ENCODE assay signal across 10 cellular contexts in genomic region chr2:5696741-5697521, GRCh38. TPM values are rescaled to one million over a fixed set of nuclear protein-coding genes. Genes with fewer than 3 reads are reported as not detected.
DNase-seq lines count a peak whose midpoint lies in the region; ATAC-seq, FAIRE-seq and TF ChIP-seq lines count a peak whose summit lies in the region.
"Had no signal": no experiment of that assay in that cellular context is flagged by ENCODE, and none has a peak within 500 bp of the region (broad histone marks: within the 10 kb centered on the region; RNA-seq: fewer than 3 reads in every experiment).

No MANE protein-coding gene starts in this region.

- DNase-seq in BJ (ENCODE audit: low read depth) (no peak), chondrocyte (ENCODE audit: low spot score) (no peak), putamen (ENCODE audit: low spot score) (no peak), RCC 7860 (ENCODE audit: low spot score) (no peak), NCI-H226 (no peak)
- DNase-seq: SW 1271 had no signal

- CTCF ChIA-PET in BJ (lab: Yijun Ruan, JAX) = no interaction called here

- H3K27ac ChIP-seq in KMS-11 (peak overlapping the region; percentile 93), muscle layer of colon (ENCODE audit: low read depth, low read length) (peak overlapping the region; percentile 79)

- H3K4me1 ChIP-seq in KMS-11 (ENCODE audit: low read depth, poor library complexity, severe bottlenecking) = no peaks in the 10 kb centered on the region
- no peaks in the 10 kb centered on the region for H3K4me1 ChIP-seq in muscle layer of colon (ENCODE audit: insufficient read depth, low read length)

- no peaks in the 10 kb centered on the region for H4K20me1 ChIP-seq in KMS-11 (ENCODE audit: insufficient read depth)

- H3K36me3 Mint-ChIP-seq in chondrocyte (ENCODE audit: low read depth) = peaks cover 5% of the 10 kb centered on the region

- ATAC-seq in GM18861 (IDR thresholded peaks at IDR 0.05; ENCODE audit: unreplicated experiment) = no peak

- POLR2A ChIA-PET in BJ (lab: Charles Lee) = interaction anchor here (0.6 kb wide), 1 partner anchor 9 kb away, joined by 5 read pairs; no protein-coding TSS in a partner anchor

- no peaks in the 10 kb centered on the region for H3K27me3 Mint-ChIP-seq in chondrocyte (ENCODE audit: low read depth)

- no peaks in the 10 kb centered on the region for H3K9me3 ChIP-seq in muscle layer of colon (ENCODE audit: low read length)

- no peaks in the 10 kb centered on the region; the same call in 1 of the 2 replicates for H3K79me2 ChIP-seq in KMS-11 (ENCODE audit: insufficient read depth, low read depth)

- H3K4me1 Mint-ChIP-seq in chondrocyte (ENCODE audit: low read depth) = peaks cover 42% of the 10 kb centered on the region

- TF ChIP-seq CTCF in BJ (IDR thresholded peaks at IDR 0.05; ENCODE audit: insufficient read depth, low read depth, low read length) (no peak), KMS-11 (conservative IDR thresholded peaks at IDR 0.05; ENCODE audit: low read depth, low read length) (no peak), chondrocyte (IDR thresholded peaks at IDR 0.05) (no peak)

- H3K4me3 ChIP-seq in BJ (ENCODE audit: low read depth, low read length) (peak overlapping the region; percentile 59), KMS-11 (IDR thresholded peaks at IDR 0.05; ENCODE audit: insufficient read depth, low read depth, low read length) (no peak overlapping the region), muscle layer of colon (ENCODE audit: low read depth in 1 of 2, low read length in 2 of 2) (peak overlapping the region; percentile 53 to 71)

- H2AFZ ChIP-seq in KMS-11 (ENCODE audit: low read depth) = no peak overlapping the region

- no peak overlapping the region for H3K4me2 ChIP-seq in KMS-11

- H3K27me3 ChIP-seq in BJ (ENCODE audit: control insufficient read depth, insufficient read depth, low read length) (no peaks in the 10 kb centered on the region), KMS-11 (ENCODE audit: insufficient read depth, low read depth) (no peaks in the 10 kb centered on the region), muscle layer of colon (ENCODE audit: control insufficient read depth in 1 of 2, insufficient read depth in 2 of 2, low read length in 2 of 2) (peaks cover 0 to 27% of the 10 kb centered on the region in 2 donors)

- peak overlapping the region; percentile 76 for H3K9ac ChIP-seq in KMS-11
- peak overlapping the region; percentile 33 for H3K9ac ChIP-seq in muscle layer of colon (ENCODE audit: low read length)

- H3K9me3 Mint-ChIP-seq in chondrocyte (ENCODE audit: low read depth) = no peaks in the 10 kb centered on the region

- peak overlapping the region; percentile 84 for H3K27ac Mint-ChIP-seq in chondrocyte (ENCODE audit: unreplicated experiment)

- peak overlapping the region; percentile 76 for H3K4me3 Mint-ChIP-seq in chondrocyte (ENCODE audit: unreplicated experiment)

- no peak for FAIRE-seq in RCC 7860 (lab: Jason Lieb, UNC)
- FAIRE-seq: keratinocyte had no signal

- H3K36me3 ChIP-seq in BJ (ENCODE audit: control insufficient read depth, insufficient read depth, low read length) (no peaks in the 10 kb centered on the region), KMS-11 (ENCODE audit: insufficient read depth) (no peaks in the 10 kb centered on the region), muscle layer of colon (ENCODE audit: insufficient read depth, low read length) (no peaks in the 10 kb centered on the region)

RNA-seq across cellular contexts. Expression of gene SOX11, which starts 4.7 kb away (rescaled TPM):
- polyA plus RNA-seq in BJ (2011; rRNA removed) = 0.40 and 0.54 TPM in 2 replicates
- 1.0 and 1.3 TPM in 2 replicates for polyA minus RNA-seq in BJ (2011; rRNA and poly(A)+ RNA removed)
- 31.6 to 46.6 TPM (median 32.1 TPM) in 3 replicates for total RNA-seq in chondrocyte
- polyA plus RNA-seq: keratinocyte had no signal
